In the genomic region with DNA sequence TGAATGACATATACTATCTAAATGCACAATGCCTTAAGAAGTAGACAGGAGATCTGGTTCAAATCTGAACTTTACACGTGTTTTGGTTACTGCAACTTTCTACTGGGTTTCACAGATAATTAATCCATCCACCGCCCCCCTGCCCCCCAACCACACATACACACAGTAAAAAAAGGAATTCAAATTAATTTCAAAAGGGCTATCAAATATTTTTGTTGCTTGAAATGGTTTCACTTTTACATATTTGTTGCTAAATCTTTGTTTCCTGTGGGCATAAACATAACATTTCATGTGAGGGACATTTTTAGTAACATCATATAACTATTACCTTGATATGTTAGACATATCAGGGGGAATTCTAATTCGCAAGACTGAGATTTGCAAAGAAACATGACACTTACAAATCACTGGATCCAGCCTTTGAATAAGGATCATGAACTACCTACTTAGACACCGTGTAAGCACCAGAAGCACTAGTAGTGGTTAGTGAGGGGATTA, we compare ENCODE assay signal across 1 cellular context.
TF ChIP-seq lines count a peak whose summit lies in the region.

No MANE protein-coding gene starts in this region.

TF ChIP-seq in K562, 482 proteins besides CTCF, POLR2A, EP300 and RAD21 (continued from another document):
- TF ChIP-seq ZKSCAN1 (IDR thresholded peaks at IDR 0.05; ENCODE audit: low read depth, low read length) = no peak
- no peak for TF ChIP-seq NR4A1 (CRISPR knock-in tag; IDR thresholded peaks at IDR 0.05)
- no peak for TF ChIP-seq NR4A1 (tag; IDR thresholded peaks at IDR 0.05)
- TF ChIP-seq ZNF324 (CRISPR knock-in tag; IDR thresholded peaks at IDR 0.05) = 0 out of 2 replicates have a peak, but pooled peaks have one; percentile 13
